Comparison of ENCODE assay signal across 1 cellular context in genomic region chrX:132737743-132738142, GRCh38.
TF ChIP-seq lines count a peak whose summit lies in the region.

No MANE protein-coding gene starts in this region.

TF ChIP-seq in HCT116, 20 proteins besides CTCF, POLR2A, EP300 and RAD21 (continued from another document):
- TF ChIP-seq, protein P1, sequence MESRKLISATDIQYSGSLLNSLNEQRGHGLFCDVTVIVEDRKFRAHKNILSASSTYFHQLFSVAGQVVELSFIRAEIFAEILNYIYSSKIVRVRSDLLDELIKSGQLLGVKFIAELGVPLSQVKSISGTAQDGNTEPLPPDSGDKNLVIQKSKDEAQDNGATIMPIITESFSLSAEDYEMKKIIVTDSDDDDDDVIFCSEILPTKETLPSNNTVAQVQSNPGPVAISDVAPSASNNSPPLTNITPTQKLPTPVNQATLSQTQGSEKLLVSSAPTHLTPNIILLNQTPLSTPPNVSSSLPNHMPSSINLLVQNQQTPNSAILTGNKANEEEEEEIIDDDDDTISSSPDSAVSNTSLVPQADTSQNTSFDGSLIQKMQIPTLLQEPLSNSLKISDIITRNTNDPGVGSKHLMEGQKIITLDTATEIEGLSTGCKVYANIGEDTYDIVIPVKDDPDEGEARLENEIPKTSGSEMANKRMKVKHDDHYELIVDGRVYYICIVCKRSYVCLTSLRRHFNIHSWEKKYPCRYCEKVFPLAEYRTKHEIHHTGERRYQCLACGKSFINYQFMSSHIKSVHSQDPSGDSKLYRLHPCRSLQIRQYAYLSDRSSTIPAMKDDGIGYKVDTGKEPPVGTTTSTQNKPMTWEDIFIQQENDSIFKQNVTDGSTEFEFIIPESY (IDR thresholded peaks at IDR 0.05; ENCODE audit: extremely low read depth, insufficient replicate concordance, low read length): no peak
